In genomic region chrX:23919706-23920320, GRCh38 we compare ENCODE assay signal across 2 cellular contexts.
TF ChIP-seq lines count a peak whose summit lies in the region.

No MANE protein-coding gene starts in this region.

TF ChIP-seq in GM23338, 12 proteins besides CTCF, POLR2A, EP300 and RAD21 (continued from another document):
- no peak for TF ChIP-seq ZNF462 (CRISPR knock-in tag; IDR thresholded peaks at IDR 0.05)
- TF ChIP-seq REST (IDR thresholded peaks at IDR 0.05; ENCODE audit: unreplicated experiment), result no peak
- TF ChIP-seq JUNB (IDR thresholded peaks at IDR 0.05; ENCODE audit: unreplicated experiment), result no peak
- TF ChIP-seq POLR2AphosphoS5 (IDR thresholded peaks at IDR 0.05; ENCODE audit: low read depth), result no peak
- no peak for TF ChIP-seq CREB1 (CRISPR knock-in tag; IDR thresholded peaks at IDR 0.05; ENCODE audit: low read depth)
- no peak for TF ChIP-seq STAT1 (IDR thresholded peaks at IDR 0.05; ENCODE audit: unreplicated experiment)
- no peak for TF ChIP-seq EZH2phosphoT487 (IDR thresholded peaks at IDR 0.05; ENCODE audit: unreplicated experiment)

TF ChIP-seq in endothelial cell of umbilical vein, 7 proteins besides CTCF, POLR2A, EP300 and RAD21 (continued from another document):
- TF ChIP-seq JUN (IDR thresholded peaks at IDR 0.05; ENCODE audit: borderline replicate concordance, insufficient read depth, insufficient read length, low read depth), result no peak
- no peak for TF ChIP-seq MYC (IDR thresholded peaks at IDR 0.05; ENCODE audit: low read depth, low read length)
- TF ChIP-seq GATA2 (IDR thresholded peaks at IDR 0.05; ENCODE audit: insufficient read depth, insufficient read length, low read depth, low read length), result no peak
TF ChIP-seq in endothelial cell of umbilical vein: peak in this region for 0.
